Comparison of ENCODE assay signal across 1 cellular context in genomic region chr12:81992461-81992860, GRCh38.
TF ChIP-seq lines count a peak whose summit lies in the region.

No MANE protein-coding gene starts in this region.

TF ChIP-seq in GM23338, 12 proteins besides CTCF, POLR2A, EP300 and RAD21 (continued from another document):
- no peak for TF ChIP-seq ETS1 (IDR thresholded peaks at IDR 0.05)
- no peak for TF ChIP-seq REST (IDR thresholded peaks at IDR 0.05; ENCODE audit: unreplicated experiment)
TF ChIP-seq in GM23338: peak in this region for 0.
